ENCODE assay signal across 23 cellular contexts in the genomic region with DNA sequence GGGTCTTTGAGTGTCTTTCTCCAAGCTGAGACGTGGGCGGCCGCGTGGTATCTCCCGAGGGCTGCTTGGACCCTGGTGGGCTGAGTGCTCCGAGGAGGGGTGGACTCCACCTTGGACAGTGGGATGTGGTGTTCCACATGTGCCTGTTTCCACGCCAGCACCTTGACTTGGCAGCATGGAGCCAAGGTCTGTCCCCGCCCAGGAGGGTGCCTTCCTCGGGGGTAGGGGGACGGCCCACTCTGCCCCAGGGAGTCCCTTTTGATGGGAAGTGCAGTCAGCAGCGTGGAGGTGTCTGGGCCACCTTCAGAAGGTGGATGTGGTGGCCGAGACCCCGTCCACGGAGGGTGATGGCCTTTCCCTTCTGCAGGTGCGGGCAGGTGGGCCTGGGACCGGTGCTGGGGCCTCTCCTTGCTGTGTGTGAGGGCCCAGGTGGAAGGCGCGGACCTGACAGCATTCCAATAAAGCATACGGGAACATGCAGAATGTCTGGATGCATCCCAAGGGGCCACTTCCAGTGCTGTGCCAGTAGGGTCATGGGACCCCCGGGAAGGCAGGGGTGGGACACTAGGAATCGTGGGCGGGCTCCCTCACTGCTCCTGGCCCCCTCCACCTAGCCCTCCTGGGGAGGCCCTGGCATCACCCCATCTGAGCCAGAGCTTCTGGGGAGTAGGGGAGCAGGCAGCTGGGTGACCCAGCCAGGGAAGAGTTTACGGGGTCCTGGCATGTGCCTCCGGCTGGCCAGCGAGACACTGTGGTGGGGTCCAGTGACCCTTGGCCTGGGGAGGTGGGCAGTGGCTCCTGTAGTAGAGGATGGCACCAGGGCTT. TPM values are rescaled to one million over a fixed set of nuclear protein-coding genes. Genes with fewer than 3 reads are reported as not detected.
A peak's percentile ranks its signal among the peaks of the same experiment; 100 is the strongest.
DNase-seq lines count a peak whose midpoint lies in the region; ATAC-seq, FAIRE-seq and TF ChIP-seq lines count a peak whose summit lies in the region.
"Had no signal": no experiment of that assay in that cellular context is flagged by ENCODE, and none has a peak within 500 bp of the region (broad histone marks: within the 10 kb centered on the region; RNA-seq: fewer than 3 reads in every experiment).

No MANE protein-coding gene starts in this region.

- H3K9ac ChIP-seq in astrocyte (ENCODE audit: low read length) = no peak overlapping the region

- H3K79me2 ChIP-seq in astrocyte (ENCODE audit: insufficient read depth, low read length) = no peaks in the 10 kb centered on the region
- H3K79me2 ChIP-seq in osteoblast (ENCODE audit: insufficient read depth, low read length) = no peaks in the 10 kb centered on the region

- peak overlapping the region; percentile 58 for H3K27ac Mint-ChIP-seq in astrocyte (ENCODE audit: unreplicated experiment)

- 85 to 91% (median 90%) methylated on average over 17 to 25 of the region's 25 CpGs for WGBS in heart left ventricle, 4 donors

- ATAC-seq in heart left ventricle (no peak), left cardiac atrium (no peak), HG02970 (IDR thresholded peaks at IDR 0.05; ENCODE audit: low FRiP score, unreplicated experiment) (no peak)

- H4K20me1 ChIP-seq in astrocyte (ENCODE audit: insufficient read depth, low read length) (peaks cover 75% of the 10 kb centered on the region), osteoblast (ENCODE audit: insufficient read depth, low read length) (peaks cover 64% of the 10 kb centered on the region)

- DNase-seq in heart left ventricle (peak in 3 of 5 donors; percentile 19 to 57 (median 21)), left cardiac atrium (no peak), H7 (peak; percentile 72), astrocyte (ENCODE audit: low read depth) (no peak), osteoblast (ENCODE audit: insufficient read length, low spot score, missing footprints) (peak; percentile 90), hepatic stellate cell (ENCODE audit: low spot score) (no peak)
- no peak for DNase-seq in stimulated activated CD4-positive, alpha-beta T cell treated with anti-CD3 and anti-CD28 coated beads, Interleukin-2, amount 100 ng/mL, for 24 hours
- DNase-seq: BE2C; CD4-positive, alpha-beta T cell; HCEC 1CT; KG1; MV-4-11; NCI-H1417; NCI-H187; NCI-H2227 treated with DMSO at 0.1 percent for 48 hours; NCI-H510A treated with DMSO at 0.1 percent for 48 hours; NCI-H774; OCI-M1; RPMI8226; SJCRH30 had no signal

- H3K4me2 ChIP-seq in astrocyte (ENCODE audit: low read length) (no peak overlapping the region), osteoblast (ENCODE audit: insufficient read depth, low read length) (no peak overlapping the region)

- H3K9me3 Mint-ChIP-seq in astrocyte (ENCODE audit: unreplicated experiment) = no peaks in the 10 kb centered on the region
- H3K9me3 Mint-ChIP-seq: CD4-positive, alpha-beta T cell had no signal

- H3K36me3 ChIP-seq in heart left ventricle (peaks cover 0 to 45% (median 32%) of the 10 kb centered on the region in 9 donors), H7 (replicated peaks; ENCODE audit: control insufficient read depth, insufficient read depth, low read length) (peaks cover 28% of the 10 kb centered on the region), astrocyte (ENCODE audit: insufficient read depth, low read length) (peaks cover 2% of the 10 kb centered on the region), osteoblast (ENCODE audit: insufficient read depth, low read length) (peaks cover 24% of the 10 kb centered on the region)

- peaks cover 0 to 7% (median 0%) of the 10 kb centered on the region in 12 donors for H3K4me1 ChIP-seq in heart left ventricle
- H3K4me1 ChIP-seq in astrocyte (ENCODE audit: insufficient read depth, low read length) = no peaks in the 10 kb centered on the region
- peaks cover 7% of the 10 kb centered on the region for H3K4me1 ChIP-seq in osteoblast (ENCODE audit: insufficient read depth, low read length)
- H3K4me1 ChIP-seq: BE2C, SJCRH30 had no signal

- H3K9me3 ChIP-seq in heart left ventricle = no peaks in the 10 kb centered on the region
- no peaks in the 10 kb centered on the region for H3K9me3 ChIP-seq in astrocyte (ENCODE audit: insufficient read depth, low read depth, low read length)
- no peaks in the 10 kb centered on the region for H3K9me3 ChIP-seq in osteoblast (ENCODE audit: low read depth, low read length)
- H3K9me3 ChIP-seq: BE2C, SJCRH30 had no signal

- intact Hi-C loops in heart left ventricle (cut with DNase I) (no loop called here), left cardiac atrium (cut with DNase I) (no loop called here)

- H2AFZ ChIP-seq in astrocyte (ENCODE audit: low read depth, low read length) = no peak overlapping the region
- no peak overlapping the region for H2AFZ ChIP-seq in osteoblast (ENCODE audit: low read length)

- peaks cover 5% of the 10 kb centered on the region for H3K4me1 Mint-ChIP-seq in astrocyte (ENCODE audit: low read depth, unreplicated experiment)

- TF ChIP-seq POLR2A in heart left ventricle (IDR thresholded peaks at IDR 0.05) = no peak

- H3K27ac ChIP-seq in heart left ventricle (no peak overlapping the region), astrocyte (ENCODE audit: low read depth, low read length) (no peak overlapping the region), osteoblast (ENCODE audit: low read depth, low read length) (no peak overlapping the region)
- H3K27ac ChIP-seq: SJCRH30 had no signal

- no peak overlapping the region for H3K4me3 ChIP-seq in heart left ventricle
- no peak overlapping the region for H3K4me3 ChIP-seq in H7 (ENCODE audit: insufficient read depth, low read depth, low read length)
- no peak overlapping the region for H3K4me3 ChIP-seq in astrocyte (ENCODE audit: insufficient read depth, low read depth, low read length)
- no peak overlapping the region for H3K4me3 ChIP-seq in osteoblast (ENCODE audit: insufficient read depth, low read length)
- H3K4me3 ChIP-seq: SJCRH30 had no signal

- no peak overlapping the region for H3K4me3 Mint-ChIP-seq in astrocyte (ENCODE audit: unreplicated experiment)
- H3K4me3 Mint-ChIP-seq: CD4-positive, alpha-beta T cell had no signal

- H3K27me3 ChIP-seq in heart left ventricle (peaks cover 0 to 9% (median 1%) of the 10 kb centered on the region in 9 donors), H7 (ENCODE audit: control insufficient read depth, insufficient read depth, low read length) (no peaks in the 10 kb centered on the region), astrocyte (ENCODE audit: insufficient read depth, low read length) (no peaks in the 10 kb centered on the region), osteoblast (ENCODE audit: insufficient read depth, low read length) (peaks cover 9% of the 10 kb centered on the region)
- H3K27me3 ChIP-seq: BE2C, SJCRH30 had no signal

- TF ChIP-seq CTCF in heart left ventricle (IDR thresholded peaks at IDR 0.05) = no peak
- no peak for TF ChIP-seq CTCF in astrocyte (IDR thresholded peaks at IDR 0.05; ENCODE audit: insufficient read depth, low read depth, low read length)
- TF ChIP-seq CTCF in osteoblast (IDR thresholded peaks at IDR 0.05; ENCODE audit: extremely low read depth, low read depth, low read length) = no peak

- FAIRE-seq in astrocyte (lab: Jason Lieb, UNC) = no peak
- FAIRE-seq: GM12892 had no signal

- H3K36me3 Mint-ChIP-seq in astrocyte (ENCODE audit: low read depth, unreplicated experiment) = peaks cover 3% of the 10 kb centered on the region

- H3K27me3 Mint-ChIP-seq in astrocyte (ENCODE audit: low read depth, unreplicated experiment) = no peaks in the 10 kb centered on the region
- H3K27me3 Mint-ChIP-seq: CD4-positive, alpha-beta T cell had no signal

RNA-seq across cellular contexts. Expression of gene COL20A1, which starts 3.5 kb away (rescaled TPM):
- total RNA-seq in heart left ventricle = not detected
- not detected for polyA plus RNA-seq in heart left ventricle
- not detected for total RNA-seq in left cardiac atrium
- total RNA-seq in H7 (2014; rRNA removed; shearing (Covaris generic)) = 0.17 and 0.70 TPM in 2 replicates
- 3.1 and 5.0 TPM in 2 replicates for total RNA-seq in astrocyte
- not detected in 2 replicates for total RNA-seq in osteoblast
- total RNA-seq: A172, SJCRH30 had no signal

RNA-seq across cellular contexts. Expression of gene ARFGAP1, which starts 16.9 kb away (rescaled TPM):
- total RNA-seq in heart left ventricle (10 to 100 TPM; 14.3 to 51.6 (median 29.2) TPM), left cardiac atrium (10 to 100 TPM; 32.1 to 50.3 TPM), astrocyte (220 and 225 TPM in 2 replicates), osteoblast (63.1 and 68.4 TPM in 2 replicates)
- 10 to 100 TPM; 41.8 to 43.8 TPM for polyA plus RNA-seq in heart left ventricle
- total RNA-seq in H7 (2014; rRNA removed; shearing (Covaris generic)) = 88.0 and 114 TPM in 2 replicates

RNA-seq across cellular contexts. Expression of gene NKAIN4, which starts 35.3 kb away (rescaled TPM):
- not detected for total RNA-seq in heart left ventricle
- not detected for polyA plus RNA-seq in heart left ventricle
- not detected for total RNA-seq in left cardiac atrium
- total RNA-seq in H7 (2014; rRNA removed; shearing (Covaris generic)) = 3.0 and 4.8 TPM in 2 replicates
- total RNA-seq in astrocyte = 146 and 162 TPM in 2 replicates
- total RNA-seq in osteoblast = not detected in 2 replicates
- total RNA-seq: A172; CD4-positive, alpha-beta T cell had no signal

RNA-seq across cellular contexts. Expression of gene BIRC7, which starts 53.8 kb away (rescaled TPM):
- total RNA-seq in heart left ventricle (1 to 10 TPM in 2 of 9 donors, under 1 TPM in 4, not detected in 3; 0.20 to 5.6 (median 0.50) TPM), left cardiac atrium (under 1 TPM in 1 of 2 donors, not detected in 1; 0.94 TPM), astrocyte (2.9 and 3.3 TPM in 2 replicates), osteoblast (under 0.01 and 0.29 TPM in 2 replicates)
- polyA plus RNA-seq in heart left ventricle = not detected
- 0.26 TPM in 1 of 2 replicates, not detected in the other for total RNA-seq in H7 (2014; rRNA removed; shearing (Covaris generic))
- total RNA-seq: A172; CD4-positive, alpha-beta T cell had no signal

Comparison
In these comparisons a context has a peak if more than half of its experiments do, and no peak if none do; other contexts are left out.
1. DNase-seq: peak in heart left ventricle (3 of 5), H7 (single experiment) and osteoblast (single experiment); none in left cardiac atrium (single experiment), astrocyte (single experiment), hepatic stellate cell (single experiment) and stimulated activated CD4-positive, alpha-beta T cell treated with anti-CD3 and anti-CD28 coated beads, Interleukin-2, amount 100 ng/mL, for 24 hours (0 of 2).
2. RNA of gene NKAIN4, which starts 35.3 kb away (total RNA-seq): 146 to 162 TPM in astrocyte; 3.0 to 4.8 TPM in H7, not detected in heart left ventricle, not detected in left cardiac atrium and not detected in osteoblast; every median in the first group is over 10 times any median in the second.